In the genomic region with DNA sequence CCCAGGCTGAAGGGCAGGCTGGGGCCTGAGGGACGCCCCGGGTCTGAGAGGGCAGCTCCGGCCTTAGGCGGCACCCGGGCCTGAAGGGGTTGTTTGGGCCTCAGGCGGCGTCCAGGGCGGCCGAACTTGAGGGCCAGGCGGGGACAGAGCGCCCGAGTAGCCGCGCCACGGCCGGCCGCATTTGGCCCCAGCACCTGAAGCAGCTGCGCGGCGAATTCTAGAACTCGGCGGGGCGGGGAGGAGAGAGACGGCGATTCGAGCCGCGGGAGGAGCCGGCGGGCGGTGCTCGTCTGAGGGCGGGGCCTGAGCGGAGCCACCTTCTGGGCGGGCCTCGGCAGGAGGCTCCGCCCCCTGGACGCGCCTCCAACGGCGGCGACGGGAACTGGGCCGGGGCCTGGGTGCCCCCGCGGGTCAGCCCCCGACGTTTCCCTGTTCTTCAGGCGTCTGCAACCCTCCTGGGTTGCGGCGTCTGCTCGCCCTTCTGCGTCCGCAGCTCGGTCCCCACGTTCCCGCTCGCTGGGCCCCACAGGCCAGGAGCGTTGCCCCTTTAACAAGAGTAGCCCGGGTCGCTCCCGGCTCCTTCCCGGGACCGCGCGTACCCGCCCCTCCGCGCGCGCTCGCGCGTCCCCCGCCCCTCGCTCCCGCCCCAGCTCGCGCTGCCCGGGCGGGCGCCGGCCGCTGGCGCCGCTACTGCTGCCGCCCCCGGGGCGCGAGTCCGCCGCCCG, we compare ENCODE assay signal across 1 cellular context.
TF ChIP-seq lines count a peak whose summit lies in the region.

A gene with protein sequence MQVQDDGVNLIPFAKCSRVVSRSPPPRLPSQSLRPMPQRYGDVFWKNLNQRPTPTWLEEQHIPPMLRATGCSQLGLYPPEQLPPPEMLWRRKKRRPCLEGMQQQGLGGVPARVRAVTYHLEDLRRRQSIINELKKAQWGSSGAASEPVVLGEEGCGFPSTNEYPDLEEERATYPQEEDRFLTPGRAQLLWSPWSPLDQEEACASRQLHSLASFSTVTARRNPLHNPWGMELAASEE (minus strand): TSS at position 221 of the 725 bp plus-strand sequence. CDS start 3,085 bp downstream, outside the sequence.
A gene (plus strand): TSS at position 649 of the 725 bp plus-strand sequence. CDS start 2,297 bp downstream, outside the sequence.

TF ChIP-seq in HepG2, 621 proteins besides CTCF, POLR2A, EP300 and RAD21 (continued from another document and continues in another):
- TF ChIP-seq, protein P1, sequence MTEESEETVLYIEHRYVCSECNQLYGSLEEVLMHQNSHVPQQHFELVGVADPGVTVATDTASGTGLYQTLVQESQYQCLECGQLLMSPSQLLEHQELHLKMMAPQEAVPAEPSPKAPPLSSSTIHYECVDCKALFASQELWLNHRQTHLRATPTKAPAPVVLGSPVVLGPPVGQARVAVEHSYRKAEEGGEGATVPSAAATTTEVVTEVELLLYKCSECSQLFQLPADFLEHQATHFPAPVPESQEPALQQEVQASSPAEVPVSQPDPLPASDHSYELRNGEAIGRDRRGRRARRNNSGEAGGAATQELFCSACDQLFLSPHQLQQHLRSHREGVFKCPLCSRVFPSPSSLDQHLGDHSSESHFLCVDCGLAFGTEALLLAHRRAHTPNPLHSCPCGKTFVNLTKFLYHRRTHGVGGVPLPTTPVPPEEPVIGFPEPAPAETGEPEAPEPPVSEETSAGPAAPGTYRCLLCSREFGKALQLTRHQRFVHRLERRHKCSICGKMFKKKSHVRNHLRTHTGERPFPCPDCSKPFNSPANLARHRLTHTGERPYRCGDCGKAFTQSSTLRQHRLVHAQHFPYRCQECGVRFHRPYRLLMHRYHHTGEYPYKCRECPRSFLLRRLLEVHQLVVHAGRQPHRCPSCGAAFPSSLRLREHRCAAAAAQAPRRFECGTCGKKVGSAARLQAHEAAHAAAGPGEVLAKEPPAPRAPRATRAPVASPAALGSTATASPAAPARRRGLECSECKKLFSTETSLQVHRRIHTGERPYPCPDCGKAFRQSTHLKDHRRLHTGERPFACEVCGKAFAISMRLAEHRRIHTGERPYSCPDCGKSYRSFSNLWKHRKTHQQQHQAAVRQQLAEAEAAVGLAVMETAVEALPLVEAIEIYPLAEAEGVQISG (CRISPR knock-in tag; IDR thresholded peaks at IDR 0.05) = peak; percentile 63
- TF ChIP-seq, protein P2, sequence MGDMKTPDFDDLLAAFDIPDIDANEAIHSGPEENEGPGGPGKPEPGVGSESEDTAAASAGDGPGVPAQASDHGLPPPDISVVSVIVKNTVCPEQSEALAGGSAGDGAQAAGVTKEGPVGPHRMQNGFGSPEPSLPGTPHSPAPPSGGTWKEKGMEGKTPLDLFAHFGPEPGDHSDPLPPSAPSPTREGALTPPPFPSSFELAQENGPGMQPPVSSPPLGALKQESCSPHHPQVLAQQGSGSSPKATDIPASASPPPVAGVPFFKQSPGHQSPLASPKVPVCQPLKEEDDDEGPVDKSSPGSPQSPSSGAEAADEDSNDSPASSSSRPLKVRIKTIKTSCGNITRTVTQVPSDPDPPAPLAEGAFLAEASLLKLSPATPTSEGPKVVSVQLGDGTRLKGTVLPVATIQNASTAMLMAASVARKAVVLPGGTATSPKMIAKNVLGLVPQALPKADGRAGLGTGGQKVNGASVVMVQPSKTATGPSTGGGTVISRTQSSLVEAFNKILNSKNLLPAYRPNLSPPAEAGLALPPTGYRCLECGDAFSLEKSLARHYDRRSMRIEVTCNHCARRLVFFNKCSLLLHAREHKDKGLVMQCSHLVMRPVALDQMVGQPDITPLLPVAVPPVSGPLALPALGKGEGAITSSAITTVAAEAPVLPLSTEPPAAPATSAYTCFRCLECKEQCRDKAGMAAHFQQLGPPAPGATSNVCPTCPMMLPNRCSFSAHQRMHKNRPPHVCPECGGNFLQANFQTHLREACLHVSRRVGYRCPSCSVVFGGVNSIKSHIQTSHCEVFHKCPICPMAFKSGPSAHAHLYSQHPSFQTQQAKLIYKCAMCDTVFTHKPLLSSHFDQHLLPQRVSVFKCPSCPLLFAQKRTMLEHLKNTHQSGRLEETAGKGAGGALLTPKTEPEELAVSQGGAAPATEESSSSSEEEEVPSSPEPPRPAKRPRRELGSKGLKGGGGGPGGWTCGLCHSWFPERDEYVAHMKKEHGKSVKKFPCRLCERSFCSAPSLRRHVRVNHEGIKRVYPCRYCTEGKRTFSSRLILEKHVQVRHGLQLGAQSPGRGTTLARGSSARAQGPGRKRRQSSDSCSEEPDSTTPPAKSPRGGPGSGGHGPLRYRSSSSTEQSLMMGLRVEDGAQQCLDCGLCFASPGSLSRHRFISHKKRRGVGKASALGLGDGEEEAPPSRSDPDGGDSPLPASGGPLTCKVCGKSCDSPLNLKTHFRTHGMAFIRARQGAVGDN (CRISPR knock-in tag; IDR thresholded peaks at IDR 0.05) = peak; percentile 95
- 0 out of 2 replicates have a peak, but pooled peaks have one; percentile 23 for TF ChIP-seq ZNF234 (CRISPR knock-in tag; conservative IDR thresholded peaks at IDR 0.05)
- TF ChIP-seq DNMT1 (CRISPR knock-in tag; IDR thresholded peaks at IDR 0.05) = no peak
- no peak for TF ChIP-seq ZNF83 (CRISPR knock-in tag; IDR thresholded peaks at IDR 0.05; ENCODE audit: borderline replicate concordance)
- TF ChIP-seq SRF (IDR thresholded peaks at IDR 0.05; ENCODE audit: low read depth, low read length) = no peak
- no peak for TF ChIP-seq CBX1 (IDR thresholded peaks at IDR 0.05; ENCODE audit: low read depth)
- TF ChIP-seq SAFB2 (CRISPR knock-in tag; IDR thresholded peaks at IDR 0.05; ENCODE audit: borderline replicate concordance, low read depth) = peak; percentile 67; the same call in 1 of the 2 replicates
- TF ChIP-seq, protein P3, sequence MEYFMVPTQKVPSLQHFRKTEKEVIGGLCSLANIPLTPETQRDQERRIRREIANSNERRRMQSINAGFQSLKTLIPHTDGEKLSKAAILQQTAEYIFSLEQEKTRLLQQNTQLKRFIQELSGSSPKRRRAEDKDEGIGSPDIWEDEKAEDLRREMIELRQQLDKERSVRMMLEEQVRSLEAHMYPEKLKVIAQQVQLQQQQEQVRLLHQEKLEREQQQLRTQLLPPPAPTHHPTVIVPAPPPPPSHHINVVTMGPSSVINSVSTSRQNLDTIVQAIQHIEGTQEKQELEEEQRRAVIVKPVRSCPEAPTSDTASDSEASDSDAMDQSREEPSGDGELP (IDR thresholded peaks at IDR 0.05; ENCODE audit: borderline replicate concordance, low read depth) = peak; percentile 71; the same call in 1 of the 2 replicates
- TF ChIP-seq ZNF180 (CRISPR knock-in tag; IDR thresholded peaks at IDR 0.05; ENCODE audit: borderline replicate concordance, low read depth) = no peak
- TF ChIP-seq ZNF207 (IDR thresholded peaks at IDR 0.05; ENCODE audit: borderline replicate concordance) = no peak
- no peak for TF ChIP-seq ZNF3 (CRISPR knock-in tag; IDR thresholded peaks at IDR 0.05)
- TF ChIP-seq GFI1 (CRISPR knock-in tag; IDR thresholded peaks at IDR 0.05; ENCODE audit: borderline replicate concordance) = 0 out of 2 replicates have a peak, but pooled peaks have one; percentile 63
- TF ChIP-seq CC2D1A (CRISPR knock-in tag; IDR thresholded peaks at IDR 0.05) = no peak
- no peak; the same call in 1 of the 2 replicates for TF ChIP-seq EED (CRISPR knock-in tag; IDR thresholded peaks at IDR 0.05)
- TF ChIP-seq, protein P4, sequence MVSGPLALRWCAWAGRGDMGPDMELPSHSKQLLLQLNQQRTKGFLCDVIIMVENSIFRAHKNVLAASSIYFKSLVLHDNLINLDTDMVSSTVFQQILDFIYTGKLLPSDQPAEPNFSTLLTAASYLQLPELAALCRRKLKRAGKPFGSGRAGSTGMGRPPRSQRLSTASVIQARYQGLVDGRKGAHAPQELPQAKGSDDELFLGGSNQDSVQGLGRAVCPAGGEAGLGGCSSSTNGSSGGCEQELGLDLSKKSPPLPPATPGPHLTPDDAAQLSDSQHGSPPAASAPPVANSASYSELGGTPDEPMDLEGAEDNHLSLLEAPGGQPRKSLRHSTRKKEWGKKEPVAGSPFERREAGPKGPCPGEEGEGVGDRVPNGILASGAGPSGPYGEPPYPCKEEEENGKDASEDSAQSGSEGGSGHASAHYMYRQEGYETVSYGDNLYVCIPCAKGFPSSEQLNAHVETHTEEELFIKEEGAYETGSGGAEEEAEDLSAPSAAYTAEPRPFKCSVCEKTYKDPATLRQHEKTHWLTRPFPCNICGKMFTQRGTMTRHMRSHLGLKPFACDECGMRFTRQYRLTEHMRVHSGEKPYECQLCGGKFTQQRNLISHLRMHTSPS (CRISPR knock-in tag; IDR thresholded peaks at IDR 0.05; ENCODE audit: low read depth) = no peak
- no peak for TF ChIP-seq SMAD3 (CRISPR knock-in tag; IDR thresholded peaks at IDR 0.05)
- TF ChIP-seq SP4 (CRISPR knock-in tag; IDR thresholded peaks at IDR 0.05) = peak; percentile 98
- TF ChIP-seq NFKBIZ (CRISPR knock-in tag; IDR thresholded peaks at IDR 0.05) = no peak
- peak; percentile 35; the same call in 1 of the 2 replicates for TF ChIP-seq RXRB (CRISPR knock-in tag; IDR thresholded peaks at IDR 0.05; ENCODE audit: borderline replicate concordance)
- TF ChIP-seq ZMYM3 (CRISPR knock-in tag; IDR thresholded peaks at IDR 0.05) = no peak
- TF ChIP-seq PHF5A (CRISPR knock-in tag; IDR thresholded peaks at IDR 0.05; ENCODE audit: low read depth, unreplicated experiment) = peak; percentile 53
- TF ChIP-seq ZNF577 (CRISPR knock-in tag; IDR thresholded peaks at IDR 0.05; ENCODE audit: borderline replicate concordance, low read depth) = no peak
- peak; percentile 46; the same call in 1 of the 2 replicates for TF ChIP-seq RXRA (CRISPR knock-in tag; IDR thresholded peaks at IDR 0.05)
- TF ChIP-seq PPARG (CRISPR knock-in tag; conservative IDR thresholded peaks at IDR 0.05) = no peak
- TF ChIP-seq, protein P5, sequence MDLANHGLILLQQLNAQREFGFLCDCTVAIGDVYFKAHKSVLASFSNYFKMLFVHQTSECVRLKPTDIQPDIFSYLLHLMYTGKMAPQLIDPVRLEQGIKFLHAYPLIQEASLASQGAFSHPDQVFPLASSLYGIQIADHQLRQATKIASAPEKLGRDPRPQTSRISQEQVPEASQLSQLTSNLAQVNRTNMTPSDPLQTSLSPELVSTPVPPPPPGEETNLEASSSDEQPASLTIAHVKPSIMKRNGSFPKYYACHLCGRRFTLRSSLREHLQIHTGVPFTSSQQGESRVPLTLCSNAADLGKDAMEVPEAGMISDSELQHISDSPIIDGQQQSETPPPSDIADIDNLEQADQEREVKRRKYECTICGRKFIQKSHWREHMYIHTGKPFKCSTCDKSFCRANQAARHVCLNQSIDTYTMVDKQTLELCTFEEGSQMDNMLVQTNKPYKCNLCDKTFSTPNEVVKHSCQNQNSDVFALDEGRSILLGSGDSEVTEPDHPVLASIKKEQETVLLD (CRISPR knock-in tag; IDR thresholded peaks at IDR 0.05; ENCODE audit: low read depth) = no peak
- TF ChIP-seq, protein P6, sequence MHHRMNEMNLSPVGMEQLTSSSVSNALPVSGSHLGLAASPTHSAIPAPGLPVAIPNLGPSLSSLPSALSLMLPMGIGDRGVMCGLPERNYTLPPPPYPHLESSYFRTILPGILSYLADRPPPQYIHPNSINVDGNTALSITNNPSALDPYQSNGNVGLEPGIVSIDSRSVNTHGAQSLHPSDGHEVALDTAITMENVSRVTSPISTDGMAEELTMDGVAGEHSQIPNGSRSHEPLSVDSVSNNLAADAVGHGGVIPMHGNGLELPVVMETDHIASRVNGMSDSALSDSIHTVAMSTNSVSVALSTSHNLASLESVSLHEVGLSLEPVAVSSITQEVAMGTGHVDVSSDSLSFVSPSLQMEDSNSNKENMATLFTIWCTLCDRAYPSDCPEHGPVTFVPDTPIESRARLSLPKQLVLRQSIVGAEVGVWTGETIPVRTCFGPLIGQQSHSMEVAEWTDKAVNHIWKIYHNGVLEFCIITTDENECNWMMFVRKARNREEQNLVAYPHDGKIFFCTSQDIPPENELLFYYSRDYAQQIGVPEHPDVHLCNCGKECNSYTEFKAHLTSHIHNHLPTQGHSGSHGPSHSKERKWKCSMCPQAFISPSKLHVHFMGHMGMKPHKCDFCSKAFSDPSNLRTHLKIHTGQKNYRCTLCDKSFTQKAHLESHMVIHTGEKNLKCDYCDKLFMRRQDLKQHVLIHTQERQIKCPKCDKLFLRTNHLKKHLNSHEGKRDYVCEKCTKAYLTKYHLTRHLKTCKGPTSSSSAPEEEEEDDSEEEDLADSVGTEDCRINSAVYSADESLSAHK (CRISPR knock-in tag; IDR thresholded peaks at IDR 0.05; ENCODE audit: borderline replicate concordance) = 0 out of 2 replicates have a peak, but pooled peaks have one; percentile 60
- no peak for TF ChIP-seq SNAPC2 (CRISPR knock-in tag; IDR thresholded peaks at IDR 0.05)
- 0 out of 2 replicates have a peak, but pooled peaks have one; percentile 7 for TF ChIP-seq GZF1 (CRISPR knock-in tag; IDR thresholded peaks at IDR 0.05)
- TF ChIP-seq, protein P7, sequence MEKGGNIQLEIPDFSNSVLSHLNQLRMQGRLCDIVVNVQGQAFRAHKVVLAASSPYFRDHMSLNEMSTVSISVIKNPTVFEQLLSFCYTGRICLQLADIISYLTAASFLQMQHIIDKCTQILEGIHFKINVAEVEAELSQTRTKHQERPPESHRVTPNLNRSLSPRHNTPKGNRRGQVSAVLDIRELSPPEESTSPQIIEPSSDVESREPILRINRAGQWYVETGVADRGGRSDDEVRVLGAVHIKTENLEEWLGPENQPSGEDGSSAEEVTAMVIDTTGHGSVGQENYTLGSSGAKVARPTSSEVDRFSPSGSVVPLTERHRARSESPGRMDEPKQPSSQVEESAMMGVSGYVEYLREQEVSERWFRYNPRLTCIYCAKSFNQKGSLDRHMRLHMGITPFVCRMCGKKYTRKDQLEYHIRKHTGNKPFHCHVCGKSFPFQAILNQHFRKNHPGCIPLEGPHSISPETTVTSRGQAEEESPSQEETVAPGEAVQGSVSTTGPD (CRISPR knock-in tag; IDR thresholded peaks at IDR 0.05) = no peak
- TF ChIP-seq, protein P8, sequence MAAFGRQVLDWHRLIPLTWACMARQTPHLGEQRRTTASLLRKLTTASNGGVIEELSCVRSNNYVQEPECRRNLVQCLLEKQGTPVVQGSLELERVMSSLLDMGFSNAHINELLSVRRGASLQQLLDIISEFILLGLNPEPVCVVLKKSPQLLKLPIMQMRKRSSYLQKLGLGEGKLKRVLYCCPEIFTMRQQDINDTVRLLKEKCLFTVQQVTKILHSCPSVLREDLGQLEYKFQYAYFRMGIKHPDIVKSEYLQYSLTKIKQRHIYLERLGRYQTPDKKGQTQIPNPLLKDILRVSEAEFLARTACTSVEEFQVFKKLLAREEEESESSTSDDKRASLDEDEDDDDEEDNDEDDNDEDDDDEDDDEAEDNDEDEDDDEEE (CRISPR knock-in tag; IDR thresholded peaks at IDR 0.05) = no peak; the same call in 1 of the 2 replicates
- no peak for TF ChIP-seq CHD4 (IDR thresholded peaks at IDR 0.05; ENCODE audit: borderline replicate concordance, low read length)
- TF ChIP-seq, protein P9, sequence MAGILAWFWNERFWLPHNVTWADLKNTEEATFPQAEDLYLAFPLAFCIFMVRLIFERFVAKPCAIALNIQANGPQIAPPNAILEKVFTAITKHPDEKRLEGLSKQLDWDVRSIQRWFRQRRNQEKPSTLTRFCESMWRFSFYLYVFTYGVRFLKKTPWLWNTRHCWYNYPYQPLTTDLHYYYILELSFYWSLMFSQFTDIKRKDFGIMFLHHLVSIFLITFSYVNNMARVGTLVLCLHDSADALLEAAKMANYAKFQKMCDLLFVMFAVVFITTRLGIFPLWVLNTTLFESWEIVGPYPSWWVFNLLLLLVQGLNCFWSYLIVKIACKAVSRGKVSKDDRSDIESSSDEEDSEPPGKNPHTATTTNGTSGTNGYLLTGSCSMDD (CRISPR knock-in tag; IDR thresholded peaks at IDR 0.05) = no peak
